ENCODE assay signal across 2 cellular contexts in genomic region chr11:598005-598680, GRCh38.
TF ChIP-seq lines count a peak whose summit lies in the region.

No MANE protein-coding gene starts in this region.

TF ChIP-seq in IMR-90, 13 proteins besides CTCF, POLR2A, EP300 and RAD21:
- TF ChIP-seq ELK1 (IDR thresholded peaks at IDR 0.05; ENCODE audit: borderline replicate concordance, low read depth, low read length) = no peak
- no peak for TF ChIP-seq BHLHE40 (IDR thresholded peaks at IDR 0.05; ENCODE audit: low read depth, low read length)
- TF ChIP-seq CEBPB (IDR thresholded peaks at IDR 0.05; ENCODE audit: low read depth, low read length) = no peak
- no peak for TF ChIP-seq RCOR1 (IDR thresholded peaks at IDR 0.05; ENCODE audit: insufficient replicate concordance, low read length)
- TF ChIP-seq RFX5 (IDR thresholded peaks at IDR 0.05; ENCODE audit: low read depth, low read length) = no peak
- no peak for TF ChIP-seq SMC3 (IDR thresholded peaks at IDR 0.05; ENCODE audit: low read depth, low read length)
- no peak for TF ChIP-seq MAFK (IDR thresholded peaks at IDR 0.05; ENCODE audit: low read depth, low read length)
- TF ChIP-seq FOS (IDR thresholded peaks at IDR 0.05; ENCODE audit: low read depth, low read length) = no peak
- TF ChIP-seq, protein P1, sequence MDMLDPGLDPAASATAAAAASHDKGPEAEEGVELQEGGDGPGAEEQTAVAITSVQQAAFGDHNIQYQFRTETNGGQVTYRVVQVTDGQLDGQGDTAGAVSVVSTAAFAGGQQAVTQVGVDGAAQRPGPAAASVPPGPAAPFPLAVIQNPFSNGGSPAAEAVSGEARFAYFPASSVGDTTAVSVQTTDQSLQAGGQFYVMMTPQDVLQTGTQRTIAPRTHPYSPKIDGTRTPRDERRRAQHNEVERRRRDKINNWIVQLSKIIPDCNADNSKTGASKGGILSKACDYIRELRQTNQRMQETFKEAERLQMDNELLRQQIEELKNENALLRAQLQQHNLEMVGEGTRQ (IDR thresholded peaks at IDR 0.05; ENCODE audit: low read depth, low read length) = no peak
- no peak for TF ChIP-seq NFE2L2 (IDR thresholded peaks at IDR 0.05; ENCODE audit: low read depth, low read length)
- no peak for TF ChIP-seq MAZ (IDR thresholded peaks at IDR 0.05; ENCODE audit: borderline replicate concordance, low read depth, low read length)
- TF ChIP-seq CHD1 (IDR thresholded peaks at IDR 0.05; ENCODE audit: low read depth, low read length) = no peak
- TF ChIP-seq MXI1 (IDR thresholded peaks at IDR 0.05; ENCODE audit: borderline replicate concordance, low read depth, low read length) = no peak

TF ChIP-seq in K562, 482 proteins besides CTCF, POLR2A, EP300 and RAD21:
- TF ChIP-seq, protein P2, sequence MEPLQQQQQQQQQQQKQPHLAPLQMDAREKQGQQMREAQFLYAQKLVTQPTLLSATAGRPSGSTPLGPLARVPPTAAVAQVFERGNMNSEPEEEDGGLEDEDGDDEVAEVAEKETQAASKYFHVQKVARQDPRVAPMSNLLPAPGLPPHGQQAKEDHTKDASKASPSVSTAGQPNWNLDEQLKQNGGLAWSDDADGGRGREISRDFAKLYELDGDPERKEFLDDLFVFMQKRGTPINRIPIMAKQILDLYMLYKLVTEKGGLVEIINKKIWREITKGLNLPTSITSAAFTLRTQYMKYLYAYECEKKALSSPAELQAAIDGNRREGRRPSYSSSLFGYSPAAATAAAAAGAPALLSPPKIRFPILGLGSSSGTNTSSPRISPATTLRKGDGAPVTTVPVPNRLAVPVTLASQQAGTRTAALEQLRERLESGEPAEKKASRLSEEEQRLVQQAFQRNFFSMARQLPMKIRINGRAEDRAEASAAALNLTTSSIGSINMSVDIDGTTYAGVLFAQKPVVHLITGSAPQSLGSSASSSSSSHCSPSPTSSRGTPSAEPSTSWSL (CRISPR knock-in tag; IDR thresholded peaks at IDR 0.05; ENCODE audit: borderline replicate concordance) = no peak
- TF ChIP-seq POLR2G (IDR thresholded peaks at IDR 0.05; ENCODE audit: low read depth, low read length) = peak; percentile 42; the same call in 1 of the 2 replicates
